In the genomic region with DNA sequence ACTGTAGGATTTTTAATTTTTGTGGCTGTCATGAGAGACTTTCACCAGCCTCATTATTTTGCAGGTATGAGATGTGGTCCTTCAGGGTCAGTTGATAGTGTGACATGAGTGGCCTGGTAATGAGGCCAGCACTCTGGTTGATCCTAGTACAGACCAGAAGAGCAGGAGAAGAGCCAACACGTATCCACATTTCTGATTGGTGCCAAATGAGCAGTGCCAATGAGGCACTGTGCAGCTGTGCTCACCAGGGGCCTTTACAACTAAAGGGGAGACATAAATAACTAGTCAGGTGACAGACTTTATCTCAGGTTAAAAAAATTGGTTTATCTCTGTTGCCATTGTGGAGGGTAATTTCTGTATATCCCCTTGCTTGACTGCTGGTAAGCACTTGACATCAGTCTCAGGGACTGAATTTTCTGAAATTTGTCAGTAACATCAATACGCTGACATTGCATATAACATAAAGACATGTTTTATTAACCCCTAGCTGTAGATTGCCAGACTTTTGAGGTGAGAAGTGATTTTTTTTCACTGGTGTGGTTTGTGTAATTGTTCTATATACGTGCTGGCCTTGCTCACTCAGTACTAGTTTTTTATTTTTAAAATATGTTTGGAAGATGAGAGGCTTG, we compare ENCODE assay signal across 1 cellular context.
TF ChIP-seq lines count a peak whose summit lies in the region.

No MANE protein-coding gene starts in this region.

TF ChIP-seq in HEK293, 187 proteins besides CTCF, POLR2A, EP300 and RAD21 (continued from another document):
- TF ChIP-seq, protein P1, sequence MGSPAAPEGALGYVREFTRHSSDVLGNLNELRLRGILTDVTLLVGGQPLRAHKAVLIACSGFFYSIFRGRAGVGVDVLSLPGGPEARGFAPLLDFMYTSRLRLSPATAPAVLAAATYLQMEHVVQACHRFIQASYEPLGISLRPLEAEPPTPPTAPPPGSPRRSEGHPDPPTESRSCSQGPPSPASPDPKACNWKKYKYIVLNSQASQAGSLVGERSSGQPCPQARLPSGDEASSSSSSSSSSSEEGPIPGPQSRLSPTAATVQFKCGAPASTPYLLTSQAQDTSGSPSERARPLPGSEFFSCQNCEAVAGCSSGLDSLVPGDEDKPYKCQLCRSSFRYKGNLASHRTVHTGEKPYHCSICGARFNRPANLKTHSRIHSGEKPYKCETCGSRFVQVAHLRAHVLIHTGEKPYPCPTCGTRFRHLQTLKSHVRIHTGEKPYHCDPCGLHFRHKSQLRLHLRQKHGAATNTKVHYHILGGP (tag by site-specific recombination; IDR thresholded peaks at IDR 0.05) = no peak
